In genomic region chr15:60529332-60529731, GRCh38 we compare ENCODE assay signal across 16 cellular contexts. TPM values are rescaled to one million over a fixed set of nuclear protein-coding genes. Genes with fewer than 3 reads are reported as not detected.
DNase-seq lines count a peak whose midpoint lies in the region; ATAC-seq and TF ChIP-seq lines count a peak whose summit lies in the region.
"Had no signal": no experiment of that assay in that cellular context is flagged by ENCODE, and none has a peak within 500 bp of the region (broad histone marks: within the 10 kb centered on the region; RNA-seq: fewer than 3 reads in every experiment).

No MANE protein-coding gene starts in this region.

- H3K4me3 Mint-ChIP-seq in activated T-cell treated with anti-CD3 and anti-CD28 coated beads, Interleukin-2, amount 50 U/mL, for 72 hours, result no peak overlapping the region
- no peak overlapping the region for H3K4me3 Mint-ChIP-seq in activated T-cell treated with anti-CD3 and anti-CD28 coated beads, Interleukin-2, amount 50 U/mL, for 4 hours
- H3K4me3 Mint-ChIP-seq in stimulated activated effector memory CD8-positive, alpha-beta T cell treated with anti-CD3 and anti-CD28 coated beads, Interleukin-12 subunit alpha, Interleukin-12 subunit beta, amount 100 ng/mL, for 72 hours, result no peak overlapping the region
- H3K4me3 Mint-ChIP-seq: H9 had no signal

- H3K27ac Mint-ChIP-seq in activated T-cell treated with anti-CD3 and anti-CD28 coated beads, Interleukin-2, amount 50 U/mL, for 72 hours, result peak overlapping the region; percentile 27
- H3K27ac Mint-ChIP-seq in stimulated activated effector memory CD8-positive, alpha-beta T cell treated with anti-CD3 and anti-CD28 coated beads, Interleukin-12 subunit alpha, Interleukin-12 subunit beta, amount 100 ng/mL, for 72 hours, result peak overlapping the region; percentile 96
- H3K27ac Mint-ChIP-seq: H9 had no signal

- H3K4me1 ChIP-seq in KMS-11 (ENCODE audit: low read depth, poor library complexity, severe bottlenecking), result peaks cover 82% of the 10 kb centered on the region
- H3K4me1 ChIP-seq in effector memory CD4-positive, alpha-beta T cell (ENCODE audit: control insufficient read depth, insufficient read depth, low read length, poor library complexity, severe bottlenecking), result peaks cover 37% of the 10 kb centered on the region

- no peak overlapping the region for H2AFZ ChIP-seq in KMS-11 (ENCODE audit: low read depth)
- H2AFZ ChIP-seq: PC-9 had no signal

- peaks cover 51% of the 10 kb centered on the region for H3K4me1 Mint-ChIP-seq in activated T-cell treated with anti-CD3 and anti-CD28 coated beads, Interleukin-2, amount 50 U/mL, for 72 hours (ENCODE audit: low read depth)
- peaks cover 82% of the 10 kb centered on the region for H3K4me1 Mint-ChIP-seq in activated T-cell treated with anti-CD3 and anti-CD28 coated beads, Interleukin-2, amount 50 U/mL, for 4 hours (ENCODE audit: low read depth)
- H3K4me1 Mint-ChIP-seq in stimulated activated effector memory CD8-positive, alpha-beta T cell treated with anti-CD3 and anti-CD28 coated beads, Interleukin-12 subunit alpha, Interleukin-12 subunit beta, amount 100 ng/mL, for 72 hours, result peaks cover 85% of the 10 kb centered on the region
- H3K4me1 Mint-ChIP-seq: H9 had no signal

- H3K36me3 ChIP-seq in KMS-11 (ENCODE audit: insufficient read depth), result no peaks in the 10 kb centered on the region; the same call in 1 of the 2 replicates
- peaks cover 43% of the 10 kb centered on the region for H3K36me3 ChIP-seq in effector memory CD4-positive, alpha-beta T cell (ENCODE audit: control insufficient read depth, insufficient read depth, low read length)
- H3K36me3 ChIP-seq: BE2C had no signal

- H4K20me1 ChIP-seq in KMS-11 (ENCODE audit: insufficient read depth), result no peaks in the 10 kb centered on the region; the same call in none of the 2 replicates

- H3K9me3 ChIP-seq in effector memory CD4-positive, alpha-beta T cell (ENCODE audit: control insufficient read depth, low read length), result no peaks in the 10 kb centered on the region
- H3K9me3 ChIP-seq: BE2C had no signal

- DNase-seq in activated T-cell treated with anti-CD3 and anti-CD28 coated beads, Interleukin-2, amount 50 U/mL, for 72 hours, result no peak
- no peak for DNase-seq in activated T-cell treated with anti-CD3 and anti-CD28 coated beads, Interleukin-2, amount 50 U/mL, for 4 hours
- no peak for DNase-seq in effector memory CD4-positive, alpha-beta T cell
- no peak for DNase-seq in stimulated activated effector memory CD8-positive, alpha-beta T cell treated with anti-CD3 and anti-CD28 coated beads, Interleukin-12 subunit alpha, Interleukin-12 subunit beta, amount 100 ng/mL, for 72 hours (ENCODE audit: low spot score in 2 of 2)
- DNase-seq in cerebellar nuclear complex (lab: John Stamatoyannopoulos, UW), result no peak
- DNase-seq: BE2C, COR-L47, H9, Karpas-422, NCI-H1417, NCI-H1930, NCI-H524 treated with DMSO at 0.1 percent for 48 hours, PC-9 had no signal

- no peak for TF ChIP-seq CTCF in KMS-11 (conservative IDR thresholded peaks at IDR 0.05; ENCODE audit: low read depth, low read length)

- peak overlapping the region; percentile 58 for H3K4me2 ChIP-seq in KMS-11
- H3K4me2 ChIP-seq: PC-9 had no signal

- H3K27me3 Mint-ChIP-seq in activated T-cell treated with anti-CD3 and anti-CD28 coated beads, Interleukin-2, amount 50 U/mL, for 72 hours (ENCODE audit: low read depth), result no peaks in the 10 kb centered on the region
- H3K27me3 Mint-ChIP-seq in activated T-cell treated with anti-CD3 and anti-CD28 coated beads, Interleukin-2, amount 50 U/mL, for 4 hours (ENCODE audit: low read depth), result no peaks in the 10 kb centered on the region

- H3K79me2 ChIP-seq in KMS-11 (ENCODE audit: insufficient read depth, low read depth), result peaks cover 91% of the 10 kb centered on the region

- H3K27me3 ChIP-seq in KMS-11 (ENCODE audit: insufficient read depth, low read depth), result no peaks in the 10 kb centered on the region
- no peaks in the 10 kb centered on the region for H3K27me3 ChIP-seq in effector memory CD4-positive, alpha-beta T cell (replicated peaks; ENCODE audit: control insufficient read depth, insufficient read depth, low read length, poor library complexity, severe bottlenecking)
- H3K27me3 ChIP-seq: BE2C had no signal

- no peak for ATAC-seq in activated T-cell treated with anti-CD3 and anti-CD28 coated beads, Interleukin-2, amount 50 U/mL, for 72 hours (replicated peaks in 1 of 2)
- ATAC-seq in activated T-cell treated with anti-CD3 and anti-CD28 coated beads, Interleukin-2, amount 50 U/mL, for 4 hours, result no peak
- ATAC-seq in stimulated activated effector memory CD8-positive, alpha-beta T cell treated with anti-CD3 and anti-CD28 coated beads, Interleukin-12 subunit alpha, Interleukin-12 subunit beta, amount 100 ng/mL, for 72 hours, result no peak
- no peak for ATAC-seq in HG02763 (IDR thresholded peaks at IDR 0.05; ENCODE audit: unreplicated experiment)
- ATAC-seq: HepG2 had no signal

- no peaks in the 10 kb centered on the region for H3K9me3 Mint-ChIP-seq in activated T-cell treated with anti-CD3 and anti-CD28 coated beads, Interleukin-2, amount 50 U/mL, for 72 hours
- no peaks in the 10 kb centered on the region for H3K9me3 Mint-ChIP-seq in activated T-cell treated with anti-CD3 and anti-CD28 coated beads, Interleukin-2, amount 50 U/mL, for 4 hours
- H3K9me3 Mint-ChIP-seq in stimulated activated effector memory CD8-positive, alpha-beta T cell treated with anti-CD3 and anti-CD28 coated beads, Interleukin-12 subunit alpha, Interleukin-12 subunit beta, amount 100 ng/mL, for 72 hours, result no peaks in the 10 kb centered on the region
- H3K9me3 Mint-ChIP-seq: H9 had no signal

- H3K27ac ChIP-seq in KMS-11, result peak overlapping the region; percentile 78
- H3K27ac ChIP-seq in effector memory CD4-positive, alpha-beta T cell (ENCODE audit: insufficient read depth, low read length, poor library complexity, severe bottlenecking), result peak overlapping the region; percentile 73
- H3K27ac ChIP-seq: PC-9 had no signal

- H3K9ac ChIP-seq in KMS-11, result peak overlapping the region; percentile 24; the same call in 1 of the 2 replicates

- H3K4me3 ChIP-seq in KMS-11 (IDR thresholded peaks at IDR 0.05; ENCODE audit: insufficient read depth, low read depth, low read length), result no peak overlapping the region
- no peak overlapping the region for H3K4me3 ChIP-seq in effector memory CD4-positive, alpha-beta T cell (ENCODE audit: insufficient read depth, low read depth, low read length, poor library complexity, severe bottlenecking)
- H3K4me3 ChIP-seq: PC-9 had no signal

- peaks cover 10 to 11% of the 10 kb centered on the region in 2 donors for H3K36me3 Mint-ChIP-seq in activated T-cell treated with anti-CD3 and anti-CD28 coated beads, Interleukin-2, amount 50 U/mL, for 72 hours (ENCODE audit: insufficient read depth in 2 of 2)
- H3K36me3 Mint-ChIP-seq in activated T-cell treated with anti-CD3 and anti-CD28 coated beads, Interleukin-2, amount 50 U/mL, for 4 hours (ENCODE audit: insufficient read depth), result peaks cover 33% of the 10 kb centered on the region
- peaks cover 100% of the 10 kb centered on the region for H3K36me3 Mint-ChIP-seq in stimulated activated effector memory CD8-positive, alpha-beta T cell treated with anti-CD3 and anti-CD28 coated beads, Interleukin-12 subunit alpha, Interleukin-12 subunit beta, amount 100 ng/mL, for 72 hours

RNA-seq across cellular contexts. Expression of gene ICE2, which starts 50.4 kb away (rescaled TPM):
- 10 to 100 TPM; 81.5 to 91.7 TPM for total RNA-seq in activated T-cell treated with anti-CD3 and anti-CD28 coated beads, Interleukin-2, amount 50 U/mL, for 72 hours
- total RNA-seq in activated T-cell treated with anti-CD3 and anti-CD28 coated beads, Interleukin-2, amount 50 U/mL, for 4 hours, result 10 to 100 TPM; 51.9 to 66.3 (median 61.4) TPM
